18 cellular contexts compared by ENCODE assay signal in genomic region chr20:34535301-34535840, GRCh38. TPM values are rescaled to one million over a fixed set of nuclear protein-coding genes. Genes with fewer than 3 reads are reported as not detected.
DNase-seq lines count a peak whose midpoint lies in the region; ATAC-seq, FAIRE-seq and TF ChIP-seq lines count a peak whose summit lies in the region.
"Had no signal": no experiment of that assay in that cellular context is flagged by ENCODE, and none has a peak within 500 bp of the region (broad histone marks: within the 10 kb centered on the region; RNA-seq: fewer than 3 reads in every experiment).

No MANE protein-coding gene starts in this region.

- H3K4me1 Mint-ChIP-seq in CD4-positive, CD25-positive, alpha-beta regulatory T cell = peaks cover 0 to 25% (median 14%) of the 10 kb centered on the region in 4 donors

- peaks cover 73% of the 10 kb centered on the region for H3K36me3 ChIP-seq in CD4-positive, CD25-positive, alpha-beta regulatory T cell (ENCODE audit: control insufficient read depth, insufficient read depth, low read length)
- H3K36me3 ChIP-seq in lower lobe of right lung = peaks cover 94% of the 10 kb centered on the region

- no peak for DNase-seq in CD4-positive, CD25-positive, alpha-beta regulatory T cell
- no peak for DNase-seq in HTR-8/SVneo (ENCODE audit: insufficient read length, low spot score)
- peak; percentile 27 for DNase-seq in lower lobe of right lung
- no peak for DNase-seq in substantia nigra (lab: John Stamatoyannopoulos, UW)
- DNase-seq in NCI-H1048 (lab: John Stamatoyannopoulos, UW) = no peak
- no peak for DNase-seq in left ventricle myocardium superior
- DNase-seq in NCI-H187 (lab: John Stamatoyannopoulos, UW) = no peak
- DNase-seq: Calu3; CD4-positive, alpha-beta memory T cell; GM23248; NCI-H187 treated with DMSO at 0.1 percent for 48 hours; NCI-H226; NCI-H524; NCI-H82 had no signal

- no peak overlapping the region for H3K27ac ChIP-seq in CD4-positive, CD25-positive, alpha-beta regulatory T cell (ENCODE audit: insufficient read depth, low read length, poor library complexity, severe bottlenecking)
- H3K27ac ChIP-seq in lower lobe of right lung = no peak overlapping the region
- H3K27ac ChIP-seq in substantia nigra (ENCODE audit: low read depth, low read length, poor library complexity, severe bottlenecking) = peak overlapping the region; percentile 55
- H3K27ac ChIP-seq: A549, GM23248 had no signal

- no peaks in the 10 kb centered on the region for H3K9me3 Mint-ChIP-seq in CD4-positive, CD25-positive, alpha-beta regulatory T cell
- H3K9me3 Mint-ChIP-seq: CD4-positive, alpha-beta memory T cell had no signal

- no peak for ATAC-seq in CD4-positive, CD25-positive, alpha-beta regulatory T cell (ENCODE audit: low read depth in 2 of 2)
- no peak for ATAC-seq in lower lobe of right lung
- no peak for ATAC-seq in left ventricle myocardium superior

- TF ChIP-seq CTCF in lower lobe of right lung (IDR thresholded peaks at IDR 0.05) = no peak

- H3K27me3 ChIP-seq in CD4-positive, CD25-positive, alpha-beta regulatory T cell (ENCODE audit: control insufficient read depth, insufficient read depth, low read length) = no peaks in the 10 kb centered on the region
- H3K27me3 ChIP-seq in lower lobe of right lung (ENCODE audit: low read depth) = no peaks in the 10 kb centered on the region

- no peak overlapping the region for H3K4me3 ChIP-seq in CD4-positive, CD25-positive, alpha-beta regulatory T cell (ENCODE audit: low read depth, low read length)
- H3K4me3 ChIP-seq in lower lobe of right lung = no peak overlapping the region
- H3K4me3 ChIP-seq: A549, GM23248, HAP-1 had no signal

- peaks cover 4% of the 10 kb centered on the region for H3K4me1 ChIP-seq in CD4-positive, CD25-positive, alpha-beta regulatory T cell (ENCODE audit: control insufficient read depth, insufficient read depth, low read length, poor library complexity, severe bottlenecking)
- peaks cover 4% of the 10 kb centered on the region for H3K4me1 ChIP-seq in lower lobe of right lung
- H3K4me1 ChIP-seq: A549, HAP-1 had no signal

- peak; percentile 55 for FAIRE-seq in HTR-8/SVneo (lab: Jason Lieb, UNC)
- FAIRE-seq: A549, GM12891, GM18507 had no signal

- H3K36me3 Mint-ChIP-seq in CD4-positive, CD25-positive, alpha-beta regulatory T cell = peaks cover 38% of the 10 kb centered on the region

- H3K27ac Mint-ChIP-seq in CD4-positive, CD25-positive, alpha-beta regulatory T cell = peak overlapping the region in 2 of 3 donors; percentile 38 to 57

- no peak overlapping the region for H3K4me3 Mint-ChIP-seq in CD4-positive, CD25-positive, alpha-beta regulatory T cell
- H3K4me3 Mint-ChIP-seq: CD4-positive, alpha-beta memory T cell had no signal

- no peaks in the 10 kb centered on the region for H3K27me3 Mint-ChIP-seq in CD4-positive, CD25-positive, alpha-beta regulatory T cell
- H3K27me3 Mint-ChIP-seq: CD4-positive, alpha-beta memory T cell had no signal

- intact Hi-C loops in lower lobe of right lung (cut with DNase I) (no loop called here), left ventricle myocardium superior (cut with micrococcal nuclease) (loop anchor here (10.0 kb wide), 1 partner anchor 169 kb away; the partner anchor contains the start of gene TP53INP2)

- H3K9me3 ChIP-seq in CD4-positive, CD25-positive, alpha-beta regulatory T cell (ENCODE audit: control insufficient read depth in 2 of 2, low read length in 2 of 2) = no peaks in the 10 kb centered on the region
- H3K9me3 ChIP-seq in lower lobe of right lung = no peaks in the 10 kb centered on the region
- H3K9me3 ChIP-seq: A549, HAP-1 had no signal

RNA-seq across cellular contexts. Expression of gene DYNLRB1, which starts 19.1 kb away (rescaled TPM):
- 82.6 TPM for total RNA-seq in CD4-positive, CD25-positive, alpha-beta regulatory T cell
- 100 to 1,000 TPM; 317 to 369 (median 354) TPM for polyA plus RNA-seq in CD4-positive, CD25-positive, alpha-beta regulatory T cell
- total RNA-seq in lower lobe of right lung = 161 TPM
- total RNA-seq in left ventricle myocardium superior = 154 TPM

RNA-seq across cellular contexts. Expression of gene MAP1LC3A, which starts 23.1 kb away (rescaled TPM):
- 23.9 TPM for total RNA-seq in CD4-positive, CD25-positive, alpha-beta regulatory T cell
- polyA plus RNA-seq in CD4-positive, CD25-positive, alpha-beta regulatory T cell = 10 to 100 TPM in 1 of 4 donors, 1 to 10 TPM in 3; 3.9 to 11.5 (median 5.4) TPM
- total RNA-seq in lower lobe of right lung (51.6 TPM), left ventricle myocardium superior (137 TPM)
